In genomic region chr6:124882580-124883393, GRCh38 we compare ENCODE assay signal across 10 cellular contexts.
A peak's percentile ranks its signal among the peaks of the same experiment; 100 is the strongest.
DNase-seq lines count a peak whose midpoint lies in the region; ATAC-seq and TF ChIP-seq lines count a peak whose summit lies in the region.
"Had no signal": no experiment of that assay in that cellular context is flagged by ENCODE, and none has a peak within 500 bp of the region (broad histone marks: within the 10 kb centered on the region; RNA-seq: fewer than 3 reads in every experiment).

No MANE protein-coding gene starts in this region.

- no peaks in the 10 kb centered on the region for H3K36me3 Mint-ChIP-seq in activated CD4-positive, alpha-beta T cell treated with anti-CD3 and anti-CD28 coated beads, Interleukin-2, amount 10 ng/mL, durations not matched to agents 24 days and 14 days (ENCODE audit: low read depth)

- H3K27me3 Mint-ChIP-seq in activated CD4-positive, alpha-beta T cell treated with anti-CD3 and anti-CD28 coated beads, Interleukin-2, amount 10 ng/mL, durations not matched to agents 24 days and 14 days = peaks cover 2% of the 10 kb centered on the region

- TF ChIP-seq EP300 in Ishikawa (IDR thresholded peaks at IDR 0.05; ENCODE audit: borderline replicate concordance) (no peak), stomach (IDR thresholded peaks at IDR 0.05) (no peak)

- intact Hi-C loops in mucosa of descending colon (cut with DNase I, micrococcal nuclease) (no loop called here), stomach (cut with DNase I; ENCODE audit: low total_unique reads) (no loop called here)
- intact Hi-C loops in activated CD4-positive, alpha-beta T cell treated with anti-CD3 and anti-CD28 coated beads, Interleukin-2, amount 10 ng/mL, durations not matched to agents 24 days and 14 days (cut with micrococcal nuclease) = no loop called here

- 21 to 31% (median 23%) methylated on average over 4 of the region's 4 CpGs for WGBS in stomach, 5 donors

- H3K4me3 ChIP-seq in BLaER1 = peak overlapping the region; percentile 16; the same call in 1 of the 2 replicates
- no peak overlapping the region for H3K4me3 ChIP-seq in choroid plexus epithelial cell (ENCODE audit: low read depth, low read length)
- no peak overlapping the region for H3K4me3 ChIP-seq in mucosa of descending colon
- H3K4me3 ChIP-seq in stomach = no peak overlapping the region
- H3K4me3 ChIP-seq: prostate gland had no signal

- TF ChIP-seq POLR2A in stomach (IDR thresholded peaks at IDR 0.05) = no peak

- H3K9me3 Mint-ChIP-seq in activated CD4-positive, alpha-beta T cell treated with anti-CD3 and anti-CD28 coated beads, Interleukin-2, amount 10 ng/mL, durations not matched to agents 24 days and 14 days = no peaks in the 10 kb centered on the region

- H4K20me1 ChIP-seq in BLaER1 = no peaks in the 10 kb centered on the region

- peak; percentile 66 for DNase-seq in choroid plexus epithelial cell (ENCODE audit: low read depth)
- DNase-seq in mucosa of descending colon = no peak
- no peak for DNase-seq in stomach
- no peak for DNase-seq in activated effector memory CD4-positive, alpha-beta T cell treated with anti-CD3 and anti-CD28 coated beads, Interleukin-2, amount 50 U/mL, for 16 hours
- DNase-seq in activated CD4-positive, alpha-beta T cell treated with anti-CD3 and anti-CD28 coated beads, Interleukin-2, amount 10 ng/mL, durations not matched to agents 24 days and 14 days = no peak
- DNase-seq: SK-N-SH had no signal

- no peak overlapping the region for H3K4me3 Mint-ChIP-seq in activated CD4-positive, alpha-beta T cell treated with anti-CD3 and anti-CD28 coated beads, Interleukin-2, amount 10 ng/mL, durations not matched to agents 24 days and 14 days

- H3K27me3 ChIP-seq in BLaER1 = no peaks in the 10 kb centered on the region
- no peaks in the 10 kb centered on the region for H3K27me3 ChIP-seq in stomach

- peak overlapping the region; percentile 48 for H3K9ac ChIP-seq in BLaER1
- H3K9ac ChIP-seq: SK-N-SH had no signal

- H3K36me3 ChIP-seq in BLaER1 = no peaks in the 10 kb centered on the region
- no peaks in the 10 kb centered on the region for H3K36me3 ChIP-seq in mucosa of descending colon (ENCODE audit: low read depth)
- no peaks in the 10 kb centered on the region for H3K36me3 ChIP-seq in stomach
- H3K36me3 ChIP-seq: prostate gland had no signal

- no peaks in the 10 kb centered on the region for H3K9me3 ChIP-seq in BLaER1
- H3K9me3 ChIP-seq in mucosa of descending colon = no peaks in the 10 kb centered on the region
- H3K9me3 ChIP-seq in stomach = no peaks in the 10 kb centered on the region
- H3K9me3 ChIP-seq: prostate gland, SK-N-SH had no signal

- H3K27ac ChIP-seq in BLaER1 = peak overlapping the region; percentile 51; the same call in 1 of the 2 replicates
- H3K27ac ChIP-seq in stomach = no peak overlapping the region
- H3K27ac ChIP-seq: prostate gland had no signal

- no peak for TF ChIP-seq RAD21 in Ishikawa (IDR thresholded peaks at IDR 0.05; ENCODE audit: low read depth)

- no peak for TF ChIP-seq CTCF in choroid plexus epithelial cell (conservative IDR thresholded peaks at IDR 0.05; ENCODE audit: low read depth, low read length)
- TF ChIP-seq CTCF in mucosa of descending colon (IDR thresholded peaks at IDR 0.05) = no peak
- TF ChIP-seq CTCF in stomach (IDR thresholded peaks at IDR 0.05) = no peak

- H3K27ac Mint-ChIP-seq in activated CD4-positive, alpha-beta T cell treated with anti-CD3 and anti-CD28 coated beads, Interleukin-2, amount 10 ng/mL, durations not matched to agents 24 days and 14 days = no peak overlapping the region

- H3K4me1 ChIP-seq in BLaER1 = peaks cover 49% of the 10 kb centered on the region
- H3K4me1 ChIP-seq in mucosa of descending colon (ENCODE audit: low read depth) = no peaks in the 10 kb centered on the region
- peaks cover 0 to 17% (median 5%) of the 10 kb centered on the region in 4 donors for H3K4me1 ChIP-seq in stomach
- H3K4me1 ChIP-seq: prostate gland had no signal

- peak overlapping the region; percentile 77 for H3K4me2 ChIP-seq in BLaER1
- H3K4me2 ChIP-seq: SK-N-SH had no signal

- peaks cover 2% of the 10 kb centered on the region for H3K4me1 Mint-ChIP-seq in activated CD4-positive, alpha-beta T cell treated with anti-CD3 and anti-CD28 coated beads, Interleukin-2, amount 10 ng/mL, durations not matched to agents 24 days and 14 days

- ATAC-seq in mucosa of descending colon = peak; percentile 29
- ATAC-seq in HG03108 (IDR thresholded peaks at IDR 0.05; ENCODE audit: unreplicated experiment) = no peak

TF ChIP-seq in Ishikawa, 13 proteins besides CTCF, POLR2A, EP300 and RAD21:
- TF ChIP-seq CEBPB (IDR thresholded peaks at IDR 0.05) = peak; percentile 90
- TF ChIP-seq CREB1 (IDR thresholded peaks at IDR 0.05; ENCODE audit: low read depth) = no peak
